Comparison of ENCODE assay signal across 1 cellular context in genomic region chr22:39528080-39528661, GRCh38.
TF ChIP-seq lines count a peak whose summit lies in the region.

No MANE protein-coding gene starts in this region.

TF ChIP-seq in HCT116, 20 proteins besides CTCF, POLR2A, EP300 and RAD21 (continued from another document):
- TF ChIP-seq ATF3 (IDR thresholded peaks at IDR 0.05): no peak
- TF ChIP-seq FOSL1 (IDR thresholded peaks at IDR 0.05; ENCODE audit: low read depth): no peak
- TF ChIP-seq, protein P1, sequence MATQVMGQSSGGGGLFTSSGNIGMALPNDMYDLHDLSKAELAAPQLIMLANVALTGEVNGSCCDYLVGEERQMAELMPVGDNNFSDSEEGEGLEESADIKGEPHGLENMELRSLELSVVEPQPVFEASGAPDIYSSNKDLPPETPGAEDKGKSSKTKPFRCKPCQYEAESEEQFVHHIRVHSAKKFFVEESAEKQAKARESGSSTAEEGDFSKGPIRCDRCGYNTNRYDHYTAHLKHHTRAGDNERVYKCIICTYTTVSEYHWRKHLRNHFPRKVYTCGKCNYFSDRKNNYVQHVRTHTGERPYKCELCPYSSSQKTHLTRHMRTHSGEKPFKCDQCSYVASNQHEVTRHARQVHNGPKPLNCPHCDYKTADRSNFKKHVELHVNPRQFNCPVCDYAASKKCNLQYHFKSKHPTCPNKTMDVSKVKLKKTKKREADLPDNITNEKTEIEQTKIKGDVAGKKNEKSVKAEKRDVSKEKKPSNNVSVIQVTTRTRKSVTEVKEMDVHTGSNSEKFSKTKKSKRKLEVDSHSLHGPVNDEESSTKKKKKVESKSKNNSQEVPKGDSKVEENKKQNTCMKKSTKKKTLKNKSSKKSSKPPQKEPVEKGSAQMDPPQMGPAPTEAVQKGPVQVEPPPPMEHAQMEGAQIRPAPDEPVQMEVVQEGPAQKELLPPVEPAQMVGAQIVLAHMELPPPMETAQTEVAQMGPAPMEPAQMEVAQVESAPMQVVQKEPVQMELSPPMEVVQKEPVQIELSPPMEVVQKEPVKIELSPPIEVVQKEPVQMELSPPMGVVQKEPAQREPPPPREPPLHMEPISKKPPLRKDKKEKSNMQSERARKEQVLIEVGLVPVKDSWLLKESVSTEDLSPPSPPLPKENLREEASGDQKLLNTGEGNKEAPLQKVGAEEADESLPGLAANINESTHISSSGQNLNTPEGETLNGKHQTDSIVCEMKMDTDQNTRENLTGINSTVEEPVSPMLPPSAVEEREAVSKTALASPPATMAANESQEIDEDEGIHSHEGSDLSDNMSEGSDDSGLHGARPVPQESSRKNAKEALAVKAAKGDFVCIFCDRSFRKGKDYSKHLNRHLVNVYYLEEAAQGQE (IDR thresholded peaks at IDR 0.05; ENCODE audit: low read depth): no peak
- TF ChIP-seq POLR2AphosphoS5 (IDR thresholded peaks at IDR 0.05; ENCODE audit: low read depth, low read length): no peak
- no peak for TF ChIP-seq TCF7L2 (IDR thresholded peaks at IDR 0.05; ENCODE audit: borderline replicate concordance, extremely low read depth, insufficient read depth, insufficient read length)
- TF ChIP-seq, protein P2, sequence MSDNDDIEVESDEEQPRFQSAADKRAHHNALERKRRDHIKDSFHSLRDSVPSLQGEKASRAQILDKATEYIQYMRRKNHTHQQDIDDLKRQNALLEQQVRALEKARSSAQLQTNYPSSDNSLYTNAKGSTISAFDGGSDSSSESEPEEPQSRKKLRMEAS (IDR thresholded peaks at IDR 0.05): no peak
- TF ChIP-seq CBX3 (IDR thresholded peaks at IDR 0.05; ENCODE audit: low read depth): no peak
- no peak for TF ChIP-seq SRF (IDR thresholded peaks at IDR 0.05; ENCODE audit: low read depth)
- TF ChIP-seq ZBTB33 (IDR thresholded peaks at IDR 0.05; ENCODE audit: extremely low read depth, insufficient replicate concordance, low read length): no peak
- TF ChIP-seq EGR1 (IDR thresholded peaks at IDR 0.05; ENCODE audit: low read depth): no peak
- TF ChIP-seq ELF1 (IDR thresholded peaks at IDR 0.05; ENCODE audit: borderline replicate concordance, low read depth): no peak
